In genomic region chr14:77024171-77024627, GRCh38 we compare ENCODE assay signal across 8 cellular contexts. TPM values are rescaled to one million over a fixed set of nuclear protein-coding genes. Genes with fewer than 3 reads are reported as not detected.
DNase-seq lines count a peak whose midpoint lies in the region; ATAC-seq and TF ChIP-seq lines count a peak whose summit lies in the region.

No MANE protein-coding gene starts in this region.

- H3K27ac ChIP-seq in ascending aorta: peak overlapping the region in 1 of 2 donors; percentile 56
- H3K27ac ChIP-seq in SJCRH30: no peak overlapping the region

- H3K9me3 ChIP-seq in ascending aorta (no peaks in the 10 kb centered on the region), SJCRH30 (replicated peaks) (no peaks in the 10 kb centered on the region)

- no peak for TF ChIP-seq CTCF in ascending aorta (IDR thresholded peaks at IDR 0.05)

- H3K27me3 ChIP-seq in ascending aorta (no peaks in the 10 kb centered on the region), SJCRH30 (no peaks in the 10 kb centered on the region)

- H3K4me1 ChIP-seq in ascending aorta (peaks cover 16 to 30% of the 10 kb centered on the region in 2 donors), SJCRH30 (peaks cover 3% of the 10 kb centered on the region; the same call in 1 of the 2 replicates)

- intact Hi-C loops in ascending aorta (cut with DNase I): no loop called here

- H3K4me3 ChIP-seq in GM08714 (ENCODE audit: low read length): peak overlapping the region; percentile 1
- H3K4me3 ChIP-seq in ascending aorta: peak overlapping the region; percentile 27 to 91
- no peak overlapping the region for H3K4me3 ChIP-seq in SJCRH30

- H3K36me3 ChIP-seq in ascending aorta: peaks cover 0 to 11% of the 10 kb centered on the region in 2 donors
- H3K36me3 ChIP-seq in SJCRH30: 0 out of 2 replicates have a peak, but pooled peaks cover 2% of the 10 kb centered on the region

- DNase-seq in RPMI8226: peak; percentile 97
- no peak for DNase-seq in ascending aorta (ENCODE audit: low spot score in 2 of 2)
- peak; percentile 85 for DNase-seq in iPS-NIHi7 (ENCODE audit: extremely low spot score)
- peak; percentile 86 for DNase-seq in stimulated activated CD4-positive, alpha-beta T cell treated with anti-CD3 and anti-CD28 coated beads, Interleukin-15, amount 100 ng/mL, for 24 hours
- no peak for DNase-seq in SJCRH30

- ATAC-seq in HG03469 (IDR thresholded peaks at IDR 0.05; ENCODE audit: unreplicated experiment) (no peak), GM18498 (IDR thresholded peaks at IDR 0.05; ENCODE audit: unreplicated experiment) (no peak)

RNA-seq across cellular contexts. Expression of gene IRF2BPL, which starts 4.3 kb away (rescaled TPM):
- total RNA-seq in ascending aorta: 68.1 TPM
- total RNA-seq in SJCRH30 (2014; rRNA removed; shearing (Covaris generic)): 21.7 and 23.5 TPM in 2 replicates

Comparison
In these comparisons a context has a peak if more than half of its experiments do, and no peak if none do; other contexts are left out.
1. DNase-seq: peak in RPMI8226 (single experiment), iPS-NIHi7 (single experiment) and stimulated activated CD4-positive, alpha-beta T cell treated with anti-CD3 and anti-CD28 coated beads, Interleukin-15, amount 100 ng/mL, for 24 hours (single experiment); none in ascending aorta (0 of 2) and SJCRH30 (0 of 2).